ENCODE assay signal across 16 cellular contexts in genomic region chr15:69390575-69390974, GRCh38. TPM values are rescaled to one million over a fixed set of nuclear protein-coding genes. Genes with fewer than 3 reads are reported as not detected.
A peak's percentile ranks its signal among the peaks of the same experiment; 100 is the strongest.
DNase-seq lines count a peak whose midpoint lies in the region; ATAC-seq and TF ChIP-seq lines count a peak whose summit lies in the region.
"Had no signal": no experiment of that assay in that cellular context is flagged by ENCODE, and none has a peak within 500 bp of the region (broad histone marks: within the 10 kb centered on the region; RNA-seq: fewer than 3 reads in every experiment).

No MANE protein-coding gene starts in this region.

- H3K4me3 Mint-ChIP-seq in type B pancreatic cell = peak overlapping the region; percentile 74
- H3K4me3 Mint-ChIP-seq: activated naive CD4-positive, alpha-beta T cell treated with anti-CD3 and anti-CD28 coated beads, Interleukin-2, amount 50 U/mL, for 24 hours; dendritic cell treated with granulocyte-macrophage colony-stimulating factor and Interleukin-4, amounts not matched to agents 40 ng/mL and 50 ng/mL, for 4 days; GM23338; neural progenitor cell had no signal

- no peaks in the 10 kb centered on the region for H3K9me3 ChIP-seq in adipocyte (ENCODE audit: control insufficient read depth, low read length)
- no peaks in the 10 kb centered on the region for H3K9me3 ChIP-seq in neuronal stem cell (replicated peaks in 1 of 2; ENCODE audit: control insufficient read depth in 2 of 2, insufficient read depth in 1 of 2, low read depth in 1 of 2, low read length in 2 of 2)
- no peaks in the 10 kb centered on the region for H3K9me3 ChIP-seq in ascending aorta
- H3K9me3 ChIP-seq: A549, gastroesophageal sphincter had no signal

- intact Hi-C loops in ascending aorta (cut with DNase I) = no loop called here

- no peak overlapping the region for H2BK120ac ChIP-seq in neuronal stem cell (ENCODE audit: low read depth, low read length)

- H3K4me3 ChIP-seq in adipocyte (ENCODE audit: low read length) (no peak overlapping the region), foreskin fibroblast (ENCODE audit: low read depth in 1 of 2, low read length in 2 of 2) (no peak overlapping the region), neuronal stem cell (ENCODE audit: low read length in 2 of 2) (no peak overlapping the region), ascending aorta (no peak overlapping the region)
- H3K4me3 ChIP-seq: A549, gastroesophageal sphincter, GM23338, neural progenitor cell had no signal

- H3K18ac ChIP-seq in neuronal stem cell (ENCODE audit: low read length) = no peak overlapping the region

- no peak for TF ChIP-seq CTCF in foreskin fibroblast (IDR thresholded peaks at IDR 0.05; ENCODE audit: low read depth, low read length)
- no peak for TF ChIP-seq CTCF in type B pancreatic cell (conservative IDR thresholded peaks at IDR 0.05)
- no peak for TF ChIP-seq CTCF in ascending aorta (IDR thresholded peaks at IDR 0.05)

- no peak overlapping the region for H3K4me2 ChIP-seq in neuronal stem cell (ENCODE audit: insufficient read depth, low read length, poor library complexity, severe bottlenecking)
- H3K4me2 ChIP-seq: A549, GM23338, neural progenitor cell had no signal

- H3K4me1 Mint-ChIP-seq in type B pancreatic cell (ENCODE audit: unreplicated experiment) = peaks cover 27% of the 10 kb centered on the region

- H2BK5ac ChIP-seq in neuronal stem cell (ENCODE audit: low read length) = no peak overlapping the region

- no peaks in the 10 kb centered on the region for H3K36me3 Mint-ChIP-seq in type B pancreatic cell
- H3K36me3 Mint-ChIP-seq: activated naive CD4-positive, alpha-beta T cell treated with anti-CD3 and anti-CD28 coated beads, Interleukin-2, amount 50 U/mL, for 24 hours; neural progenitor cell had no signal

- no peak overlapping the region for H3K14ac ChIP-seq in neuronal stem cell (ENCODE audit: low read length)

- no peak overlapping the region for H2BK12ac ChIP-seq in neuronal stem cell (ENCODE audit: low read length)

- H3K4ac ChIP-seq in neuronal stem cell (ENCODE audit: low read length) = no peak overlapping the region

- H3K4me1 ChIP-seq in adipocyte (ENCODE audit: control insufficient read depth, insufficient read depth, low read length) = peaks cover 15% of the 10 kb centered on the region
- H3K4me1 ChIP-seq in neuronal stem cell (ENCODE audit: control insufficient read depth in 2 of 2, insufficient read depth in 1 of 2, low read depth in 1 of 2, low read length in 2 of 2) = peaks cover 4 to 13% of the 10 kb centered on the region in 2 donors
- H3K4me1 ChIP-seq in ascending aorta = peaks cover 0 to 7% of the 10 kb centered on the region in 2 donors

- H4K91ac ChIP-seq in neuronal stem cell (ENCODE audit: low read depth, low read length, poor library complexity) = no peak overlapping the region

- no peak overlapping the region for H2BK15ac ChIP-seq in neuronal stem cell (ENCODE audit: low read length)

- ATAC-seq in GM21576 (IDR thresholded peaks at IDR 0.05; ENCODE audit: unreplicated experiment) = no peak
- ATAC-seq: A549, gastroesophageal sphincter, GM23338, left ventricle myocardium superior had no signal

- H4K8ac ChIP-seq in neuronal stem cell (ENCODE audit: low read depth, low read length) = no peak overlapping the region

- H3K79me1 ChIP-seq in neuronal stem cell (ENCODE audit: low read depth, low read length) = peaks cover 3% of the 10 kb centered on the region

- peak; percentile 10 for DNase-seq in activated CD8-positive, alpha-beta memory T cell treated with anti-CD3 and anti-CD28 coated beads, Interleukin-2, amount 50 U/mL, for 48 hours
- no peak for DNase-seq in activated CD8-positive, alpha-beta memory T cell treated with anti-CD3 and anti-CD28 coated beads, Interleukin-2, amount 50 U/mL, for 4 hours
- peak; percentile 46 for DNase-seq in adipocyte (ENCODE audit: low read depth)
- DNase-seq in foreskin fibroblast = peak; percentile 70 to 84
- DNase-seq in type B pancreatic cell (ENCODE audit: extremely low spot score, unreplicated experiment) = no peak
- DNase-seq in neuronal stem cell (ENCODE audit: low spot score) = no peak
- DNase-seq in ascending aorta (ENCODE audit: low spot score in 2 of 2) = no peak
- DNase-seq: left ventricle myocardium superior; stimulated activated CD4-positive, alpha-beta T cell treated with anti-CD3 and anti-CD28 coated beads, Interleukin-15, amount 100 ng/mL, for 24 hours had no signal

- no peak overlapping the region for H3K27ac ChIP-seq in neuronal stem cell (replicated peaks; ENCODE audit: low read length)
- H3K27ac ChIP-seq in ascending aorta = no peak overlapping the region
- H3K27ac ChIP-seq: A549, gastroesophageal sphincter, neural progenitor cell had no signal

- H3K27me3 ChIP-seq in adipocyte (replicated peaks; ENCODE audit: control insufficient read depth, insufficient read depth, low read length) = no peaks in the 10 kb centered on the region
- peaks cover 0 to 37% (median 0%) of the 10 kb centered on the region in 3 experiments for H3K27me3 ChIP-seq in neuronal stem cell (ENCODE audit: control insufficient read depth in 3 of 3, insufficient read depth in 3 of 3, low read depth in 1 of 3, low read length in 3 of 3)
- H3K27me3 ChIP-seq in ascending aorta = no peaks in the 10 kb centered on the region
- H3K27me3 ChIP-seq: neural progenitor cell had no signal

- no peak overlapping the region for H3K23ac ChIP-seq in neuronal stem cell (ENCODE audit: low read depth, low read length, poor library complexity)

- WGBS in neuronal stem cell (ENCODE audit: extremely low coverage in 2 of 2, insufficient read length in 2 of 2, insufficient replicate concordance in 1 of 2), 2 donors = no CpG with 5 or more reads among the region's 2 CpGs

- H2AFZ ChIP-seq in neuronal stem cell (ENCODE audit: low read length) = no peak overlapping the region
- H2AFZ ChIP-seq: GM23338, neural progenitor cell had no signal

- no peaks in the 10 kb centered on the region for H3K27me3 Mint-ChIP-seq in type B pancreatic cell
- H3K27me3 Mint-ChIP-seq: activated naive CD4-positive, alpha-beta T cell treated with anti-CD3 and anti-CD28 coated beads, Interleukin-2, amount 50 U/mL, for 24 hours had no signal

- H3K9me3 Mint-ChIP-seq in type B pancreatic cell = no peaks in the 10 kb centered on the region
- H3K9me3 Mint-ChIP-seq: activated naive CD4-positive, alpha-beta T cell treated with anti-CD3 and anti-CD28 coated beads, Interleukin-2, amount 50 U/mL, for 24 hours; dendritic cell treated with granulocyte-macrophage colony-stimulating factor and Interleukin-4, amounts not matched to agents 40 ng/mL and 50 ng/mL, for 4 days; GM23338; neural progenitor cell had no signal

- no peak overlapping the region for H2AK5ac ChIP-seq in neuronal stem cell (ENCODE audit: low read depth, low read length)

- no peak overlapping the region for H3K9ac ChIP-seq in adipocyte (ENCODE audit: low read length)
- H3K9ac ChIP-seq in neuronal stem cell (ENCODE audit: low read depth, low read length, poor library complexity) = no peak overlapping the region
- H3K9ac ChIP-seq: neural progenitor cell had no signal

- peak overlapping the region; percentile 97 for H3K27ac Mint-ChIP-seq in type B pancreatic cell
- H3K27ac Mint-ChIP-seq: activated naive CD4-positive, alpha-beta T cell treated with anti-CD3 and anti-CD28 coated beads, Interleukin-2, amount 50 U/mL, for 24 hours; dendritic cell treated with granulocyte-macrophage colony-stimulating factor and Interleukin-4, amounts not matched to agents 40 ng/mL and 50 ng/mL, for 4 days; GM23338; neural progenitor cell had no signal

- no peaks in the 10 kb centered on the region for H3K36me3 ChIP-seq in adipocyte (ENCODE audit: control insufficient read depth, insufficient read depth, low read length, severe bottlenecking)
- H3K36me3 ChIP-seq in neuronal stem cell (replicated peaks in 1 of 2; ENCODE audit: control insufficient read depth in 2 of 2, insufficient read depth in 2 of 2, low read length in 2 of 2) = no peaks in the 10 kb centered on the region
- H3K36me3 ChIP-seq in ascending aorta = no peaks in the 10 kb centered on the region
- H3K36me3 ChIP-seq: gastroesophageal sphincter, neural progenitor cell had no signal

RNA-seq across cellular contexts. Expression of gene KIF23, which starts 23.6 kb away (rescaled TPM):
- total RNA-seq in type B pancreatic cell (ENCODE audit: low replicate concordance) (31.8 and 48.1 TPM in 2 replicates), ascending aorta (1.8 TPM)
- polyA plus RNA-seq in neuronal stem cell (2013, experiment 1 of 2) = 46.3 TPM
- polyA plus RNA-seq in neuronal stem cell (2013, experiment 2 of 2) = 44.5 TPM

Comparison
In these comparisons a context has a peak if more than half of its experiments do, and no peak if none do; other contexts are left out.
1. DNase-seq: peak in activated CD8-positive, alpha-beta memory T cell treated with anti-CD3 and anti-CD28 coated beads, Interleukin-2, amount 50 U/mL, for 48 hours (single experiment), adipocyte (single experiment) and foreskin fibroblast (2 of 2); none in activated CD8-positive, alpha-beta memory T cell treated with anti-CD3 and anti-CD28 coated beads, Interleukin-2, amount 50 U/mL, for 4 hours (single experiment), type B pancreatic cell (single experiment), neuronal stem cell (single experiment) and ascending aorta (0 of 2).
2. RNA of gene KIF23, which starts 23.6 kb away (total RNA-seq): 31.8 to 48.1 TPM in type B pancreatic cell; 1.8 TPM in ascending aorta (single experiment); every median in the first group is over 10 times any median in the second.